Comparison of ENCODE assay signal across 23 cellular contexts in the genomic region with DNA sequence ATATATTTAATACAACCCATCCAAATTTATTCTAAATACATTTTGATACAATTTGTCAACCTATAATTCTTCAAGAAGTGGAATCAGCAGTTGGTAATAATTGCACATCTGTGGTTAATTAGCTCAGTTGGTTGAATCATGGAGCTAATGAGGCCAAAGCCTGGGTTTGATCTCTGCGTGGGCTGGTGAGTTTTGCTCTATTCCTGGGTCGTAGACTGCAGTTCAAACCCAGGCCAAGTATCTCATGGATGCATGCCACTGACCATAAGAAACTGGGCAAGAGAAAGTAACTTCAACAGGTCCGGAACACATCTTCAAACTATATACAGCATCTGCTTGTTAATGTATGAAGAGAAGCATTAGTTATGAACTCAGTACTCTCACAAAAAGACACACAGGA.
DNase-seq lines count a peak whose midpoint lies in the region; ATAC-seq and TF ChIP-seq lines count a peak whose summit lies in the region.
"Had no signal": no experiment of that assay in that cellular context is flagged by ENCODE, and none has a peak within 500 bp of the region (broad histone marks: within the 10 kb centered on the region; RNA-seq: fewer than 3 reads in every experiment).

No MANE protein-coding gene starts in this region.

- no peak for TF ChIP-seq CTCF in fibroblast of lung (conservative IDR thresholded peaks at IDR 0.05 in 1 of 2, IDR thresholded peaks at IDR 0.05 in 1 of 2; ENCODE audit: low read depth in 1 of 2, low read length in 2 of 2)

- intact Hi-C loops in sciatic nerve (cut with DNase I) = no loop called here
- intact Hi-C loops in posterior cingulate gyrus (cut with DNase I) = no loop called here

- H2AFZ ChIP-seq in fibroblast of lung (ENCODE audit: low read length) = no peak overlapping the region

- H3K4me3 ChIP-seq in SK-N-MC = no peak overlapping the region
- no peak overlapping the region for H3K4me3 ChIP-seq in fibroblast of lung (replicated peaks in 1 of 4; ENCODE audit: control extremely low read depth in 1 of 4, insufficient read depth in 1 of 4, low read depth in 3 of 4, low read length in 4 of 4)
- H3K4me3 ChIP-seq in SJCRH30 = no peak overlapping the region
- H3K4me3 ChIP-seq: gastrocnemius medialis, mucosa of descending colon, prostate gland, smooth muscle cell had no signal

- peak overlapping the region; percentile 36 for H3K4me2 ChIP-seq in fibroblast of lung (ENCODE audit: extremely low read depth, insufficient read depth, low read length)
- H3K4me2 ChIP-seq: smooth muscle cell had no signal

- H3K36me3 ChIP-seq in SK-N-MC (ENCODE audit: insufficient read depth, low read length) (no peaks in the 10 kb centered on the region), fibroblast of lung (ENCODE audit: control insufficient read depth, insufficient read depth, low read length) (no peaks in the 10 kb centered on the region), SJCRH30 (no peaks in the 10 kb centered on the region)
- H3K36me3 ChIP-seq: gastrocnemius medialis, prostate gland had no signal

- H3K27me3 ChIP-seq in fibroblast of lung (ENCODE audit: control insufficient read depth, insufficient read depth, low read length) = no peaks in the 10 kb centered on the region
- H3K27me3 ChIP-seq in SJCRH30 = no peaks in the 10 kb centered on the region
- H3K27me3 ChIP-seq: gastrocnemius medialis had no signal

- H3K4me1 ChIP-seq in fibroblast of lung (ENCODE audit: control insufficient read depth, extremely low read depth, insufficient read depth, low read length) (no peaks in the 10 kb centered on the region), SJCRH30 (no peaks in the 10 kb centered on the region)
- H3K4me1 ChIP-seq: prostate gland had no signal

- H3K9me3 ChIP-seq in SK-N-MC (ENCODE audit: low read depth, low read length) (no peaks in the 10 kb centered on the region), fibroblast of lung (ENCODE audit: control insufficient read depth, insufficient read depth, low read depth, low read length) (no peaks in the 10 kb centered on the region), SJCRH30 (replicated peaks) (no peaks in the 10 kb centered on the region)
- H3K9me3 ChIP-seq: gastrocnemius medialis, mucosa of descending colon, prostate gland had no signal

- peak; percentile 24 for ATAC-seq in sciatic nerve
- ATAC-seq: gastrocnemius medialis; mucosa of descending colon; stimulated activated naive B cell treated with anti-CD40 and anti-IgM and Interleukin-4, amounts not matched to agents 10 μg/mL and 1 μg/mL and 100 μg/mL, for 72 hours had no signal

- no peaks in the 10 kb centered on the region for H3K79me2 ChIP-seq in fibroblast of lung (ENCODE audit: control insufficient read depth, insufficient read depth, low read length)

- no peaks in the 10 kb centered on the region for H4K20me1 ChIP-seq in fibroblast of lung (ENCODE audit: control insufficient read depth, extremely low read depth, insufficient read depth, low read length)

- no peak overlapping the region for H3K9ac ChIP-seq in SK-N-MC (ENCODE audit: insufficient read length)
- H3K9ac ChIP-seq in fibroblast of lung (ENCODE audit: insufficient read depth, low read length) = no peak overlapping the region

- peak; percentile 41 for DNase-seq in EL
- DNase-seq in SK-N-MC (ENCODE audit: low read depth, low spot score) = no peak
- peak; percentile 36 to 92 for DNase-seq in fibroblast of lung (ENCODE audit: low read depth in 2 of 2)
- DNase-seq in sciatic nerve (ENCODE audit: low spot score) = no peak
- DNase-seq in SJCRH30 = no peak
- DNase-seq in activated CD8-positive, alpha-beta memory T cell treated with anti-CD3 and anti-CD28 coated beads, Interleukin-2, amount 50 U/mL, for 48 hours = no peak
- no peak for DNase-seq in GM19238 (ENCODE audit: insufficient read length, low spot score)
- no peak for DNase-seq in posterior cingulate gyrus
- DNase-seq: activated CD4-positive, alpha-beta memory T cell treated with anti-CD3 and anti-CD28 coated beads, Interleukin-2, amount 10 ng/mL, durations not matched to agents 7 days and 5 days; activated CD4-positive, CD25-positive, alpha-beta regulatory T cell; activated gamma-delta T cell treated with Interleukin-2 at 50 U/mL for 16 hours; activated T-cell treated with anti-CD3 and anti-CD28 coated beads, Interleukin-2, amount 50 U/mL, for 1 hour; dermis blood vessel endothelial cell; DMS79; gastrocnemius medialis; hypothalamus; mucosa of descending colon; NCI-H1105 treated with DMSO at 0.1 percent for 48 hours; NCI-H524; stimulated activated naive B cell treated with anti-CD40 and anti-IgM and Interleukin-4, amounts not matched to agents 10 μg/mL and 1 μg/mL and 100 μg/mL, for 72 hours; T1000 had no signal

- H3K27ac ChIP-seq in SK-N-MC = peak overlapping the region; percentile 3; the same call in 1 of the 2 replicates
- H3K27ac ChIP-seq in fibroblast of lung (ENCODE audit: insufficient read depth, low read length) = no peak overlapping the region
- no peak overlapping the region for H3K27ac ChIP-seq in SJCRH30
- H3K27ac ChIP-seq: gastrocnemius medialis, prostate gland had no signal

Comparison
In these comparisons a context has a peak if more than half of its experiments do, and no peak if none do; other contexts are left out.
1. DNase-seq: peak in EL (single experiment) and fibroblast of lung (2 of 2); none in SK-N-MC (single experiment), sciatic nerve (single experiment), SJCRH30 (0 of 2), activated CD8-positive, alpha-beta memory T cell treated with anti-CD3 and anti-CD28 coated beads, Interleukin-2, amount 50 U/mL, for 48 hours (single experiment), GM19238 (single experiment) and posterior cingulate gyrus (0 of 10).